Comparison of ENCODE assay signal across 8 cellular contexts in the genomic region with DNA sequence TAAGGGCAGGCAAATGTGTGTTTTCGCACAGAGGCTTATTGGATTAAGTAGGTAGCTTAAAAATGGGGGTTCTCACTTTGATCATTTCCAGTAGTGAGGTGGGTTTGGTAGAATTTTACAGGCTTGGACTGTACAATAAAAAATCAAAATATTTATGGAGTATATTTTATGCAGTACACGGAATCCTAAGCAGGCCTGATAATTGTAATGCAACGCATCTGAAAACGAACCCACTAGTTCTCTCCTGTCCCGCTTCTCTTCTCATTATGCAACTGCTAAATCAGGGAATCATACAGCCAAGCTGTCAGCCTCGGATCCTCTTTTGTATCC. TPM values are rescaled to one million over a fixed set of nuclear protein-coding genes. Genes with fewer than 3 reads are reported as not detected.
DNase-seq lines count a peak whose midpoint lies in the region; FAIRE-seq and TF ChIP-seq lines count a peak whose summit lies in the region.

No MANE protein-coding gene starts in this region.

- H3K4me3 Mint-ChIP-seq in T-helper 2 cell treated with Interferon-gamma antibody and Interleukin-4, amounts not matched to agents 5 μg/mL and 100 μg/mL, for 36 hours: peak overlapping the region; percentile 99

- H3K9ac ChIP-seq in iPS-15b (ENCODE audit: low read depth, low read length): no peak overlapping the region

- H3K27ac ChIP-seq in testis: no peak overlapping the region

- TF ChIP-seq CTCF in WI38 (IDR thresholded peaks at IDR 0.05; ENCODE audit: low read depth, low read length) (no peak), testis (IDR thresholded peaks at IDR 0.05) (no peak)

- H3K4me1 ChIP-seq in iPS-15b (ENCODE audit: control insufficient read depth, insufficient read depth, low read length) (peaks cover 11% of the 10 kb centered on the region), testis (peaks cover 18% of the 10 kb centered on the region)

- FAIRE-seq in GM19239 (lab: Jason Lieb, UNC): no peak

- no peak for TF ChIP-seq POLR2A in testis (IDR thresholded peaks at IDR 0.05)

- peak overlapping the region; percentile 93 for H3K27ac Mint-ChIP-seq in T-helper 2 cell treated with Interferon-gamma antibody and Interleukin-4, amounts not matched to agents 5 μg/mL and 100 μg/mL, for 36 hours

- H3K36me3 ChIP-seq in iPS-15b (ENCODE audit: control insufficient read depth, insufficient read depth, low read length) (no peaks in the 10 kb centered on the region), testis (ENCODE audit: low read depth, missing control alignments) (no peaks in the 10 kb centered on the region), H7 (replicated peaks; ENCODE audit: control insufficient read depth, insufficient read depth, low read length) (no peaks in the 10 kb centered on the region)

- no peaks in the 10 kb centered on the region for H3K9me3 Mint-ChIP-seq in T-helper 2 cell treated with Interferon-gamma antibody and Interleukin-4, amounts not matched to agents 5 μg/mL and 100 μg/mL, for 36 hours

- H3K4me3 ChIP-seq in WI38 (ENCODE audit: low read depth, low read length) (peak overlapping the region; percentile 99), iPS-15b (ENCODE audit: low read depth, low read length) (peak overlapping the region; percentile 94), testis (peak overlapping the region; percentile 82 to 97), H7 (ENCODE audit: insufficient read depth, low read depth, low read length) (no peak overlapping the region)

- H3K27me3 Mint-ChIP-seq in T-helper 2 cell treated with Interferon-gamma antibody and Interleukin-4, amounts not matched to agents 5 μg/mL and 100 μg/mL, for 36 hours (ENCODE audit: low read depth): peaks cover 10% of the 10 kb centered on the region

- no peak for DNase-seq in T-helper 2 cell treated with Interferon-gamma antibody and Interleukin-4, amounts not matched to agents 5 μg/mL and 100 μg/mL, for 36 hours (ENCODE audit: low spot score)
- no peak for DNase-seq in T-helper 2 cell
- no peak for DNase-seq in testis
- no peak for DNase-seq in H7
- no peak for DNase-seq in hepatic stellate cell (ENCODE audit: low spot score)
- no peak for DNase-seq in GM19239 (ENCODE audit: insufficient read length, low spot score)

- WGBS in testis, 2 donors: 26 to 51% methylated on average over 6 of the region's 6 CpGs

- intact Hi-C loops in testis (cut with DNase I; ENCODE audit: low total_unique reads): no loop called here

- H3K9me3 ChIP-seq in iPS-15b (ENCODE audit: control insufficient read depth, insufficient read depth, low read length) (no peaks in the 10 kb centered on the region), testis (no peaks in the 10 kb centered on the region)

- H3K36me3 Mint-ChIP-seq in T-helper 2 cell treated with Interferon-gamma antibody and Interleukin-4, amounts not matched to agents 5 μg/mL and 100 μg/mL, for 36 hours (ENCODE audit: low read depth): no peaks in the 10 kb centered on the region

- H3K4me1 Mint-ChIP-seq in T-helper 2 cell treated with Interferon-gamma antibody and Interleukin-4, amounts not matched to agents 5 μg/mL and 100 μg/mL, for 36 hours (ENCODE audit: low read depth): peaks cover 34% of the 10 kb centered on the region

- H3K27me3 ChIP-seq in iPS-15b (ENCODE audit: control insufficient read depth, insufficient read depth, low read length): peaks cover 6% of the 10 kb centered on the region
- H3K27me3 ChIP-seq in testis: no peaks in the 10 kb centered on the region
- H3K27me3 ChIP-seq in H7 (ENCODE audit: control insufficient read depth, insufficient read depth, low read length): no peaks in the 10 kb centered on the region; the same call in 1 of the 2 replicates

RNA-seq across cellular contexts. Expression of a gene that starts 0.4 kb away (rescaled TPM):
- total RNA-seq in testis: 10 to 100 TPM; 15.6 to 17.6 TPM
- polyA plus RNA-seq in testis (ENCODE audit: insufficient read depth, low read depth, low replicate concordance): 8.1 TPM
- 22.0 and 26.8 TPM in 2 replicates for total RNA-seq in H7 (2014; rRNA removed; shearing (Covaris generic))
